ENCODE assay signal across 8 cellular contexts in genomic region chr19:16051254-16052025, GRCh38. TPM values are rescaled to one million over a fixed set of nuclear protein-coding genes. Genes with fewer than 3 reads are reported as not detected.
DNase-seq lines count a peak whose midpoint lies in the region; ATAC-seq, FAIRE-seq and TF ChIP-seq lines count a peak whose summit lies in the region.

No MANE protein-coding gene starts in this region.

- TF ChIP-seq CTCF in cardiac muscle cell (IDR thresholded peaks at IDR 0.05; ENCODE audit: low read depth, low read length) = peak; percentile 4
- TF ChIP-seq CTCF in endothelial cell of umbilical vein (IDR thresholded peaks at IDR 0.05; ENCODE audit: extremely low read depth in 1 of 2, insufficient read depth in 1 of 2, low read depth in 1 of 2, low read length in 2 of 2) = peak in 1 of 2 donors; percentile 10

- ATAC-seq in Right ventricle myocardium superior (ENCODE audit: poor library complexity) (no peak), HG03354 (IDR thresholded peaks at IDR 0.05; ENCODE audit: poor library complexity, severe bottlenecking, unreplicated experiment) (no peak)

- no peaks in the 10 kb centered on the region for H3K9me3 ChIP-seq in cardiac muscle cell (ENCODE audit: low read depth)
- H3K9me3 ChIP-seq in endothelial cell of umbilical vein (replicated peaks; ENCODE audit: control insufficient read depth, insufficient read depth, low read length) = no peaks in the 10 kb centered on the region

- intact Hi-C loops in Right ventricle myocardium superior (cut with DNase I) = no loop called here
- intact Hi-C loops in endothelial cell of umbilical vein (cut with micrococcal nuclease) = no loop called here

- H3K9ac ChIP-seq in endothelial cell of umbilical vein (replicated peaks; ENCODE audit: extremely low read depth, insufficient read depth, low read length) = no peak overlapping the region

- no peak overlapping the region for H2AFZ ChIP-seq in endothelial cell of umbilical vein (ENCODE audit: low read depth, low read length)

- H3K79me2 ChIP-seq in endothelial cell of umbilical vein (ENCODE audit: control insufficient read depth, insufficient read depth, low read length) = no peaks in the 10 kb centered on the region

- FAIRE-seq in endothelial cell of umbilical vein (lab: Jason Lieb, UNC) = peak; percentile 62

- H3K4me3 ChIP-seq in cardiac muscle cell = no peak overlapping the region
- H3K4me3 ChIP-seq in endothelial cell of umbilical vein (replicated peaks in 1 of 3; ENCODE audit: insufficient read depth in 1 of 3, low read depth in 1 of 3, low read length in 3 of 3) = no peak overlapping the region

- dilution Hi-C loops in endothelial cell of umbilical vein (cut with MboI; ENCODE audit: extremely low pct_ligation_motif_present, low sequenced_read_pairs) = no loop called here

- CTCF ChIA-PET in endothelial cell of umbilical vein (lab: Charles Lee) = interaction anchor here (0.6 to 6.1 kb wide), 10 partner anchors 10 to 134 kb away, joined by 3 to 35 read pairs (median 4); partner anchors contain the start of gene FAM32A

- H3K36me3 ChIP-seq in cardiac muscle cell (no peaks in the 10 kb centered on the region), endothelial cell of umbilical vein (ENCODE audit: control insufficient read depth in 2 of 2, extremely low read depth in 1 of 2, insufficient read depth in 2 of 2, low read length in 2 of 2) (no peaks in the 10 kb centered on the region)

- POLR2A ChIA-PET in endothelial cell of umbilical vein (lab: Charles Lee) = no interaction called here

- H3K4me2 ChIP-seq in endothelial cell of umbilical vein (ENCODE audit: insufficient read depth, low read length) = no peak overlapping the region

- no peak for TF ChIP-seq POLR2A in endothelial cell of umbilical vein (IDR thresholded peaks at IDR 0.05; ENCODE audit: low read depth, low read length)

- no peaks in the 10 kb centered on the region for H4K20me1 ChIP-seq in endothelial cell of umbilical vein (replicated peaks; ENCODE audit: control insufficient read depth, extremely low read depth, insufficient read depth, low read length)

- DNase-seq in cardiac muscle cell (ENCODE audit: low read depth in 1 of 2, low spot score in 1 of 2) (peak in 1 of 2 donors; percentile 58), Right ventricle myocardium superior (no peak), T-helper 2 cell (peak in 3 of 5 experiments; percentile 18 to 78 (median 51)), endothelial cell of umbilical vein (ENCODE audit: low read depth, low spot score) (peak; percentile 47), NCI-H1092 (lab: John Stamatoyannopoulos, UW) (no peak), NCI-H774 (lab: John Stamatoyannopoulos, UW) (no peak)
- DNase-seq in stimulated activated naive CD4-positive, alpha-beta T cell treated with Interleukin-2 at 50 U/mL for 16 hours (lab: John Stamatoyannopoulos, UW) = peak; percentile 29

- H3K27me3 ChIP-seq in cardiac muscle cell = no peaks in the 10 kb centered on the region
- H3K27me3 ChIP-seq in endothelial cell of umbilical vein (ENCODE audit: control insufficient read depth in 2 of 2, insufficient read depth in 2 of 2, low read length in 2 of 2) = peaks cover 0 to 3% of the 10 kb centered on the region in 2 experiments

- BruUV-seq in endothelial cell of umbilical vein (replicated peaks; lab: Mats Ljungman, UMichigan) = no TSS peak

- H3K27ac ChIP-seq in cardiac muscle cell = no peak overlapping the region
- H3K27ac ChIP-seq in endothelial cell of umbilical vein (ENCODE audit: insufficient read depth, low read depth, low read length) = no peak overlapping the region

- H3K4me1 ChIP-seq in cardiac muscle cell (ENCODE audit: low read depth) (no peaks in the 10 kb centered on the region), endothelial cell of umbilical vein (ENCODE audit: control insufficient read depth, extremely low read depth, insufficient read depth, low read length) (no peaks in the 10 kb centered on the region)

- H3K9me1 ChIP-seq in endothelial cell of umbilical vein (replicated peaks; ENCODE audit: control insufficient read depth, extremely low read depth, insufficient read depth, low read length) = no peaks in the 10 kb centered on the region

TF ChIP-seq in endothelial cell of umbilical vein, 7 proteins besides CTCF, POLR2A, EP300 and RAD21:
- TF ChIP-seq JUN (IDR thresholded peaks at IDR 0.05; ENCODE audit: borderline replicate concordance, insufficient read depth, insufficient read length, low read depth) = no peak
- no peak for TF ChIP-seq MAX (IDR thresholded peaks at IDR 0.05; ENCODE audit: insufficient read depth, insufficient read length)
- no peak for TF ChIP-seq EZH2 (IDR thresholded peaks at IDR 0.05; ENCODE audit: borderline replicate concordance, low read depth, low read length, severe bottlenecking)
- TF ChIP-seq MYC (IDR thresholded peaks at IDR 0.05; ENCODE audit: low read depth, low read length) = no peak
- TF ChIP-seq GATA2 (IDR thresholded peaks at IDR 0.05; ENCODE audit: insufficient read depth, insufficient read length, low read depth, low read length) = no peak
- TF ChIP-seq FOS (IDR thresholded peaks at IDR 0.05; ENCODE audit: borderline replicate concordance, insufficient read depth, low read length) = no peak
- TF ChIP-seq POLR2AphosphoS5 (IDR thresholded peaks at IDR 0.05; ENCODE audit: insufficient read depth, low read depth, low read length) = no peak

RNA-seq across cellular contexts. Expression of gene TPM4, which starts 24.9 kb away (rescaled TPM):
- total RNA-seq in cardiac muscle cell (184 and 268 TPM in 2 replicates), Right ventricle myocardium superior (74.7 TPM), endothelial cell of umbilical vein (875 and 924 TPM in 2 replicates)
- polyA plus RNA-seq in cardiac muscle cell (118 and 120 TPM in 2 replicates), endothelial cell of umbilical vein (356 and 430 TPM in 2 replicates)
- 649 and 651 TPM in 2 replicates for polyA plus RNA-seq in endothelial cell of umbilical vein (2011; cell fraction: cytosol; rRNA removed)
- 485 and 680 TPM in 2 replicates for polyA plus RNA-seq in endothelial cell of umbilical vein (2011; cell fraction: nucleus; rRNA removed)
- 943 and 960 TPM in 2 replicates for polyA plus RNA-seq in endothelial cell of umbilical vein (2012)
- 357 TPM in 2 replicates for polyA minus RNA-seq in endothelial cell of umbilical vein
- polyA minus RNA-seq in endothelial cell of umbilical vein (2011; cell fraction: cytosol; rRNA and poly(A)+ RNA removed) = 149 TPM
- 220 and 242 TPM in 2 replicates for polyA minus RNA-seq in endothelial cell of umbilical vein (2011; cell fraction: nucleus; rRNA and poly(A)+ RNA removed)

Comparison
In these comparisons a context has a peak if more than half of its experiments do, and no peak if none do; other contexts are left out.
1. DNase-seq: peak in T-helper 2 cell (3 of 5), endothelial cell of umbilical vein (single experiment) and stimulated activated naive CD4-positive, alpha-beta T cell treated with Interleukin-2 at 50 U/mL for 16 hours (single experiment); none in Right ventricle myocardium superior (single experiment), NCI-H1092 (single experiment) and NCI-H774 (single experiment).